ENCODE assay signal across 32 cellular contexts in the genomic region with DNA sequence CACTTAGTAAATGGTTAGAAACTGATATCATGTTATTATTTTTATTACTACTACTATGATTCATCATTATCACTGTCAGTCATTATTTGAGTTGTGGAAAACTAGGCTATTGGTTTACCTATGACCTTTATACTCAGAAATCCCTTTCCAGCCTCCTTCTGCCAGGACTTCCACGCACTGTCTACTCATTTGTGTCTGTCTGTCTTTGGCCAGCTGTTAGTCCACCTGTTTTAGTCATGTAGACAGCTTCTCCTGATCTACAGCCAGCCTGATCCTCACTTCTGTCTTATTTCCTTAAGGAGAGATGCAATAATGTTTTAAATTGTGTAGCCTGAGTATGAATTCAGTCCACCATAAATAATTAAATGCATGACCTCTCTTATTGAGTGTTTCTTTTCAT.
"Had no signal": no experiment of that assay in that cellular context is flagged by ENCODE, and none has a peak within 500 bp of the region (broad histone marks: within the 10 kb centered on the region; RNA-seq: fewer than 3 reads in every experiment).

No MANE protein-coding gene starts in this region.

- H3K27ac ChIP-seq: left lung, lower lobe of right lung, neural progenitor cell, neutrophil, parathyroid adenoma, right atrium auricular region, right lobe of liver, skin epidermis, stomach, testis, thyroid gland, transverse colon, upper lobe of right lung, uterus had no signal

- H3K27ac Mint-ChIP-seq: immature natural killer cell; mesothelial cell of epicardium; naive thymus-derived CD4-positive, alpha-beta T cell; natural killer cell treated with Interleukin-12 subunit alpha and Interleukin-12 subunit beta and Interleukin-15 and Interleukin-18, amount 100 ng/mL, for 72 hours; neural progenitor cell; progenitor cell of endocrine pancreas; stimulated activated naive B cell treated with anti-CD40 and anti-IgM and Interleukin-4, amounts not matched to agents 10 μg/mL and 1 μg/mL and 100 μg/mL, for 72 hours had no signal

- H3K4me2 ChIP-seq: neural progenitor cell had no signal

- H3K4me3 Mint-ChIP-seq: immature natural killer cell; mesothelial cell of epicardium; naive thymus-derived CD4-positive, alpha-beta T cell; natural killer cell treated with Interleukin-12 subunit alpha and Interleukin-12 subunit beta and Interleukin-15 and Interleukin-18, amount 100 ng/mL, for 72 hours; neural progenitor cell; stimulated activated naive B cell treated with anti-CD40 and anti-IgM and Interleukin-4, amounts not matched to agents 10 μg/mL and 1 μg/mL and 100 μg/mL, for 72 hours had no signal

- H3K4me1 Mint-ChIP-seq: immature natural killer cell; mesothelial cell of epicardium; naive thymus-derived CD4-positive, alpha-beta T cell; stimulated activated naive B cell treated with anti-CD40 and anti-IgM and Interleukin-4, amounts not matched to agents 10 μg/mL and 1 μg/mL and 100 μg/mL, for 72 hours had no signal

- ATAC-seq: left colon; left lung; lower lobe of right lung; naive thymus-derived CD4-positive, alpha-beta T cell; natural killer cell treated with Interleukin-12 subunit alpha and Interleukin-12 subunit beta and Interleukin-15 and Interleukin-18, amount 100 ng/mL, for 72 hours; right lobe of liver; stimulated activated naive B cell treated with anti-CD40 and anti-IgM and Interleukin-4, amounts not matched to agents 10 μg/mL and 1 μg/mL and 100 μg/mL, for 72 hours; stimulated activated naive CD8-positive, alpha-beta T cell treated with anti-CD3 and anti-CD28 coated beads, Interleukin-15, Interleukin-2, amounts not matched to agents 100 U/mL and 50 U/mL, for 24 hours; upper lobe of right lung had no signal

- H3K79me2 ChIP-seq: parathyroid adenoma had no signal

- H2AFZ ChIP-seq: neural progenitor cell, parathyroid adenoma had no signal

- H3K4me1 ChIP-seq: left lung, lower lobe of right lung, parathyroid adenoma, right atrium auricular region, right lobe of liver, stomach, testis, transverse colon, upper lobe of right lung, uterus had no signal

- H3K27me3 ChIP-seq: left lung, neural progenitor cell, neutrophil, right atrium auricular region, right lobe of liver, stomach, testis, thyroid gland, transverse colon, upper lobe of right lung, uterus had no signal

- H3K9me3 Mint-ChIP-seq: mesothelial cell of epicardium; neural progenitor cell; stimulated activated naive B cell treated with anti-CD40 and anti-IgM and Interleukin-4, amounts not matched to agents 10 μg/mL and 1 μg/mL and 100 μg/mL, for 72 hours had no signal

- H3K36me3 Mint-ChIP-seq: immature natural killer cell; mesothelial cell of epicardium; naive thymus-derived CD4-positive, alpha-beta T cell; natural killer cell treated with Interleukin-12 subunit alpha and Interleukin-12 subunit beta and Interleukin-15 and Interleukin-18, amount 100 ng/mL, for 72 hours; neural progenitor cell; stimulated activated naive B cell treated with anti-CD40 and anti-IgM and Interleukin-4, amounts not matched to agents 10 μg/mL and 1 μg/mL and 100 μg/mL, for 72 hours had no signal

- H3K9ac ChIP-seq: neural progenitor cell, parathyroid adenoma had no signal

- DNase-seq: head of caudate nucleus; hippocampal formation; immature natural killer cell; kidney; left colon; left lung; lower lobe of right lung; mammary epithelial cell; mesenchymal stem cell; naive thymus-derived CD4-positive, alpha-beta T cell; occipital lobe; right lobe of liver; stimulated activated CD4-positive, alpha-beta T cell treated with anti-CD3 and anti-CD28 coated beads, Interleukin-12 subunit alpha, Interleukin-12 subunit beta, amount 100 ng/mL, for 4 hours; stimulated activated CD4-positive, alpha-beta T cell treated with anti-CD3 and anti-CD28 coated beads, Interleukin-15, amount 100 ng/mL, for 24 hours; stimulated activated CD4-positive, alpha-beta T cell treated with anti-CD3 and anti-CD28 coated beads, Interleukin-2, amount 100 ng/mL, for 24 hours; stimulated activated CD4-positive, alpha-beta T cell treated with anti-CD3 and anti-CD28 coated beads, Interleukin-4, amount 100 ng/mL, for 1 hour; stimulated activated naive B cell treated with anti-CD40 and anti-IgM and Interleukin-4, amounts not matched to agents 10 μg/mL and 1 μg/mL and 100 μg/mL, for 72 hours; stimulated activated naive CD8-positive, alpha-beta T cell treated with anti-CD3 and anti-CD28 coated beads, Interleukin-15, Interleukin-2, amounts not matched to agents 100 U/mL and 50 U/mL, for 24 hours; stomach; testis; thyroid gland; transverse colon; upper lobe of right lung; uterus had no signal

- H3K4me3 ChIP-seq: left lung, lower lobe of right lung, neural progenitor cell, right atrium auricular region, right lobe of liver, skin epidermis, stomach, testis, thyroid gland, transverse colon, upper lobe of right lung, uterus had no signal

- H3K27me3 Mint-ChIP-seq: naive thymus-derived CD4-positive, alpha-beta T cell; natural killer cell treated with Interleukin-12 subunit alpha and Interleukin-12 subunit beta and Interleukin-15 and Interleukin-18, amount 100 ng/mL, for 72 hours; progenitor cell of endocrine pancreas; stimulated activated naive B cell treated with anti-CD40 and anti-IgM and Interleukin-4, amounts not matched to agents 10 μg/mL and 1 μg/mL and 100 μg/mL, for 72 hours had no signal
